Comparison of ENCODE assay signal across 8 cellular contexts in the genomic region with DNA sequence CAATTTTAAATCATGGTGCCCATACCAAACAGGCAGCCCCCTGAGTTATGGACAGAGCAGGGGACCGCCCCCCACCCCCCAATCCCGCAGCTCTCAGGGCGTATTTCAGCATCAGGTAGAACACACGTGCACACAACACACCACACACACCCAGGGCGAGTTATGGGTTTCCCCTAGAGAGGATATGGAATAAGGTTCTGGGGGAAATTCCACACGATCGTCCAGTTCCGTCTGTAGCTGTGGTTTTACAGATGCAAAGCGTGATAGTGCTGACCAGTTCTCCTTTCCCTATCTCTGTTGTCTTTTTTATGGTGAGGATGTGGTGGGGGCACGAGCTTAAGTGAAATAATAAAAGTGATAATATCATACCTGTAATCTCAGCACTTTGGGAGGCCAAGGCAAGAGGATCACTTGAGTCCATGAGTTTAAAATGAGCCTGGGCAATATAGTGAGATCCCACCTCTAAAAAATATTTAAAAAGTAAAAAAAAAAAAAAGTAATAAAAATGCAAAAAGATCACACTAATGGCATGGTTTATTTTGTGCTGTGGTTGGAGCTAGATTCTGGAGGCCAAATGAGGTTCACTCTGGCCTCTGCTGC. TPM values are rescaled to one million over a fixed set of nuclear protein-coding genes. Genes with fewer than 3 reads are reported as not detected.
DNase-seq lines count a peak whose midpoint lies in the region; ATAC-seq and TF ChIP-seq lines count a peak whose summit lies in the region.

No MANE protein-coding gene starts in this region.

- 0 out of 2 replicates have a peak overlapping the region, but pooled peaks have one; percentile 11 for H2AFZ ChIP-seq in OCI-LY3 (ENCODE audit: low read depth, low read length)

- H3K79me2 ChIP-seq in OCI-LY3 (ENCODE audit: low read length): no peaks in the 10 kb centered on the region

- intact Hi-C loops in lower lobe of right lung (cut with DNase I) (no loop called here), psoas muscle (cut with DNase I) (loop anchor here in 1 of 2 donors (5.0 kb wide), 1 partner anchor 189 kb away; no protein-coding TSS in a partner anchor)

- H3K9me3 ChIP-seq in OCI-LY3 (ENCODE audit: insufficient read depth, low read length) (no peaks in the 10 kb centered on the region), lower lobe of right lung (no peaks in the 10 kb centered on the region), psoas muscle (no peaks in the 10 kb centered on the region)

- H3K4me1 ChIP-seq in OCI-LY3 (ENCODE audit: low read length): peaks cover 50% of the 10 kb centered on the region
- peaks cover 79% of the 10 kb centered on the region for H3K4me1 ChIP-seq in lower lobe of right lung
- peaks cover 14% of the 10 kb centered on the region for H3K4me1 ChIP-seq in psoas muscle

- ATAC-seq in GM21423 (IDR thresholded peaks at IDR 0.05; ENCODE audit: unreplicated experiment) (peak; percentile 40), lower lobe of right lung (peak in 1 of 2 donors; percentile 11), psoas muscle (no peak), GM19035 (IDR thresholded peaks at IDR 0.05; ENCODE audit: unreplicated experiment) (no peak)

- 74 to 80% (median 78%) methylated on average over 10 of the region's 10 CpGs for WGBS in psoas muscle, 3 donors

- TF ChIP-seq CTCF in GM10266 (IDR thresholded peaks at IDR 0.05; ENCODE audit: control insufficient read depth, insufficient read depth, low read depth, missing control alignments): no peak
- no peak for TF ChIP-seq CTCF in OCI-LY3 (IDR thresholded peaks at IDR 0.05; ENCODE audit: low read depth, low read length)
- no peak for TF ChIP-seq CTCF in lower lobe of right lung (IDR thresholded peaks at IDR 0.05)
- TF ChIP-seq CTCF in psoas muscle (IDR thresholded peaks at IDR 0.05): no peak

- peak overlapping the region; percentile 45 for H3K4me3 ChIP-seq in OCI-LY3 (ENCODE audit: low read length)
- no peak overlapping the region for H3K4me3 ChIP-seq in lower lobe of right lung
- H3K4me3 ChIP-seq in psoas muscle: no peak overlapping the region

- H3K27ac ChIP-seq in OCI-LY3 (ENCODE audit: low read length) (0 out of 2 replicates have a peak overlapping the region, but pooled peaks have one; percentile 31), lower lobe of right lung (peak overlapping the region; percentile 63), psoas muscle (no peak overlapping the region)

- peak overlapping the region; percentile 66 for H3K4me2 ChIP-seq in OCI-LY3 (ENCODE audit: low read length)

- H4K20me1 ChIP-seq in OCI-LY3 (ENCODE audit: insufficient read depth, low read length): no peaks in the 10 kb centered on the region

- peak overlapping the region; percentile 25; the same call in 1 of the 2 replicates for H3K9ac ChIP-seq in OCI-LY3 (ENCODE audit: low read length)

- no peaks in the 10 kb centered on the region for H3K27me3 ChIP-seq in OCI-LY3 (ENCODE audit: low read depth, low read length)
- H3K27me3 ChIP-seq in lower lobe of right lung (ENCODE audit: low read depth): no peaks in the 10 kb centered on the region
- H3K27me3 ChIP-seq in psoas muscle (ENCODE audit: insufficient read depth in 3 of 3, low read length in 2 of 3): no peaks in the 10 kb centered on the region

- H3K36me3 ChIP-seq in OCI-LY3 (replicated peaks; ENCODE audit: low read depth, low read length): no peaks in the 10 kb centered on the region
- H3K36me3 ChIP-seq in lower lobe of right lung: no peaks in the 10 kb centered on the region
- no peaks in the 10 kb centered on the region for H3K36me3 ChIP-seq in psoas muscle (ENCODE audit: insufficient read depth in 1 of 2, low read depth in 1 of 2)

- DNase-seq in GM10266 (ENCODE audit: extremely low spot score) (peak; percentile 45), lower lobe of right lung (no peak), psoas muscle (no peak)
- DNase-seq in activated effector memory CD4-positive, alpha-beta T cell treated with Interleukin-2 at 50 U/mL for 16 hours: no peak
- no peak for DNase-seq in central memory CD4-positive, alpha-beta T cell

RNA-seq across cellular contexts. Expression of a gene that starts 25.1 kb away (rescaled TPM):
- total RNA-seq in lower lobe of right lung (23.8 TPM), psoas muscle (1 to 10 TPM; 3.2 to 6.6 (median 4.0) TPM)
- 1 to 10 TPM; 1.6 to 2.9 (median 1.9) TPM for polyA plus RNA-seq in psoas muscle

RNA-seq across cellular contexts. Expression of a gene that starts 49.6 kb away (rescaled TPM):
- total RNA-seq in lower lobe of right lung (6.6 TPM), psoas muscle (1 to 10 TPM; 3.2 to 6.4 (median 4.4) TPM)
- 1 to 10 TPM; 2.2 to 3.7 (median 2.9) TPM for polyA plus RNA-seq in psoas muscle
